24 cellular contexts compared by ENCODE assay signal in genomic region chr4:25949994-25950393, GRCh38.
"Had no signal": no experiment of that assay in that cellular context is flagged by ENCODE, and none has a peak within 500 bp of the region (broad histone marks: within the 10 kb centered on the region; RNA-seq: fewer than 3 reads in every experiment).

No MANE protein-coding gene starts in this region.

- H3K9me3 ChIP-seq: left lung, mucosa of descending colon, ovary, psoas muscle, thoracic aorta, tibial nerve, upper lobe of left lung had no signal

- FAIRE-seq: endometrium, frontal cortex, small intestine, urothelium cell line had no signal

- H3K27me3 ChIP-seq: left lung, ovary, tibial nerve, upper lobe of left lung had no signal

- H3K9me3 Mint-ChIP-seq: mesothelial cell of epicardium; naive thymus-derived CD8-positive, alpha-beta T cell; stimulated activated naive B cell treated with anti-CD40 and anti-IgM and Interleukin-4, amounts not matched to agents 10 μg/mL and 1 μg/mL and 100 μg/mL, for 72 hours; stimulated activated naive CD8-positive, alpha-beta T cell treated with anti-CD3 and anti-CD28 coated beads, Interleukin-15, Interleukin-2, amounts not matched to agents 100 ng/mL and 50 ng/mL, for 24 hours had no signal

- DNase-seq: effector memory CD4-positive, alpha-beta T cell; head of caudate nucleus; left cardiac atrium; left lung; mucosa of descending colon; naive thymus-derived CD8-positive, alpha-beta T cell; nucleus accumbens; ovary; posterior cingulate gyrus; psoas muscle; right cardiac atrium; small intestine; stimulated activated CD4-positive, alpha-beta T cell treated with anti-CD3 and anti-CD28 coated beads, Interleukin-15, amount 100 ng/mL, for 24 hours; stimulated activated CD4-positive, alpha-beta T cell treated with anti-CD3 and anti-CD28 coated beads, Interleukin-2, amount 100 ng/mL, for 48 hours; stimulated activated naive B cell treated with anti-CD40 and anti-IgM and Interleukin-4, amounts not matched to agents 10 μg/mL and 1 μg/mL and 100 μg/mL, for 72 hours; upper lobe of left lung had no signal

- H3K27ac Mint-ChIP-seq: mesothelial cell of epicardium; stimulated activated naive CD8-positive, alpha-beta T cell treated with anti-CD3 and anti-CD28 coated beads, Interleukin-15, Interleukin-2, amounts not matched to agents 100 ng/mL and 50 ng/mL, for 24 hours had no signal

- H3K36me3 Mint-ChIP-seq: mesothelial cell of epicardium; naive thymus-derived CD8-positive, alpha-beta T cell; stimulated activated naive B cell treated with anti-CD40 and anti-IgM and Interleukin-4, amounts not matched to agents 10 μg/mL and 1 μg/mL and 100 μg/mL, for 72 hours had no signal

- ATAC-seq: naive thymus-derived CD8-positive, alpha-beta T cell; psoas muscle; right cardiac atrium; stimulated activated naive B cell treated with anti-CD40 and anti-IgM and Interleukin-4, amounts not matched to agents 10 μg/mL and 1 μg/mL and 100 μg/mL, for 72 hours had no signal

- H3K36me3 ChIP-seq: left lung, ovary, thoracic aorta, tibial nerve, upper lobe of left lung had no signal

- H3K27ac ChIP-seq: coronary artery, left lung, ovary, psoas muscle, thoracic aorta, tibial nerve, upper lobe of left lung had no signal

- H3K4me3 ChIP-seq: coronary artery, left lung, mucosa of descending colon, ovary, psoas muscle, thoracic aorta, tibial nerve, upper lobe of left lung had no signal

- H3K4me1 ChIP-seq: left lung, psoas muscle, upper lobe of left lung had no signal

- H3K4me3 Mint-ChIP-seq: mesothelial cell of epicardium; naive thymus-derived CD8-positive, alpha-beta T cell; stimulated activated naive B cell treated with anti-CD40 and anti-IgM and Interleukin-4, amounts not matched to agents 10 μg/mL and 1 μg/mL and 100 μg/mL, for 72 hours; stimulated activated naive CD8-positive, alpha-beta T cell treated with anti-CD3 and anti-CD28 coated beads, Interleukin-15, Interleukin-2, amounts not matched to agents 100 ng/mL and 50 ng/mL, for 24 hours had no signal
